Comparison of ENCODE assay signal across 18 cellular contexts in genomic region chr5:144487207-144487606, GRCh38.
DNase-seq lines count a peak whose midpoint lies in the region; ATAC-seq and TF ChIP-seq lines count a peak whose summit lies in the region.
"Had no signal": no experiment of that assay in that cellular context is flagged by ENCODE, and none has a peak within 500 bp of the region (broad histone marks: within the 10 kb centered on the region; RNA-seq: fewer than 3 reads in every experiment).

No MANE protein-coding gene starts in this region.

- H3K27me3 ChIP-seq in WERI-Rb-1 (ENCODE audit: insufficient read depth, low read depth, severe bottlenecking), result no peaks in the 10 kb centered on the region
- no peaks in the 10 kb centered on the region for H3K27me3 ChIP-seq in iPS-18a (ENCODE audit: control insufficient read depth, insufficient read depth, low read length)
- H3K27me3 ChIP-seq: pancreas had no signal

- H3K4me3 ChIP-seq in WERI-Rb-1 (ENCODE audit: low read depth, low read length), result no peak overlapping the region
- H3K4me3 ChIP-seq in iPS-18a (ENCODE audit: low read length), result peak overlapping the region; percentile 48
- H3K4me3 ChIP-seq: lung, pancreas had no signal

- peaks cover 27% of the 10 kb centered on the region for H3K4me1 ChIP-seq in iPS-18a (ENCODE audit: control insufficient read depth, low read depth, low read length)
- H3K4me1 ChIP-seq: pancreas had no signal

- DNase-seq in ELR (ENCODE audit: low read depth) (peak; percentile 10), HCEC 1CT (peak; percentile 39), WERI-Rb-1 (peak; percentile 40), RPMI8226 (no peak), GF-D8 (lab: John Stamatoyannopoulos, UW) (no peak)
- DNase-seq: activated CD8-positive, alpha-beta T cell treated with anti-CD3 and anti-CD28 coated beads for 36 hours; activated naive CD8-positive, alpha-beta T cell treated with anti-CD3 and anti-CD28 coated beads, Interleukin-2, amount 10 ng/mL, durations not matched to agents 7 days and 5 days; DND-41; Kasumi-1; NCI-H1436; NCI-H446; OCI-M1; pancreas; stimulated activated CD4-positive, alpha-beta T cell treated with anti-CD3 and anti-CD28 coated beads, Interleukin-2, amount 100 ng/mL, for 24 hours had no signal

- H3K9me3 ChIP-seq in WERI-Rb-1 (ENCODE audit: severe bottlenecking) (peaks cover 7% of the 10 kb centered on the region), iPS-18a (ENCODE audit: control insufficient read depth, low read depth, low read length) (no peaks in the 10 kb centered on the region)
- H3K9me3 ChIP-seq: pancreas had no signal

- H3K36me3 ChIP-seq in WERI-Rb-1 (no peaks in the 10 kb centered on the region), iPS-18a (ENCODE audit: control insufficient read depth, low read depth, low read length) (no peaks in the 10 kb centered on the region)
- H3K36me3 ChIP-seq: pancreas had no signal

- H3K27ac ChIP-seq in WERI-Rb-1, result peak overlapping the region; percentile 28; the same call in 1 of the 2 replicates
- peak overlapping the region; percentile 59 for H3K27ac ChIP-seq in iPS-18a (ENCODE audit: low read length)
- H3K27ac ChIP-seq: epithelial cell of prostate, pancreas had no signal

- no peak for ATAC-seq in HG02852 (IDR thresholded peaks at IDR 0.05; ENCODE audit: unreplicated experiment)
- ATAC-seq: activated CD8-positive, alpha-beta T cell treated with anti-CD3 and anti-CD28 coated beads for 36 hours; pancreas had no signal

- TF ChIP-seq CTCF in WERI-Rb-1 (IDR thresholded peaks at IDR 0.05; ENCODE audit: low read depth, low read length), result peak; percentile 43; the same call in 1 of the 2 replicates

- peak overlapping the region; percentile 26 for H3K9ac ChIP-seq in iPS-18a (ENCODE audit: low read length)

Comparison
In these comparisons a context has a peak if more than half of its experiments do, and no peak if none do; other contexts are left out.
1. DNase-seq: peak in ELR (single experiment), HCEC 1CT (single experiment) and WERI-Rb-1 (single experiment); none in RPMI8226 (single experiment) and GF-D8 (single experiment).